24 cellular contexts compared by ENCODE assay signal in the genomic region with DNA sequence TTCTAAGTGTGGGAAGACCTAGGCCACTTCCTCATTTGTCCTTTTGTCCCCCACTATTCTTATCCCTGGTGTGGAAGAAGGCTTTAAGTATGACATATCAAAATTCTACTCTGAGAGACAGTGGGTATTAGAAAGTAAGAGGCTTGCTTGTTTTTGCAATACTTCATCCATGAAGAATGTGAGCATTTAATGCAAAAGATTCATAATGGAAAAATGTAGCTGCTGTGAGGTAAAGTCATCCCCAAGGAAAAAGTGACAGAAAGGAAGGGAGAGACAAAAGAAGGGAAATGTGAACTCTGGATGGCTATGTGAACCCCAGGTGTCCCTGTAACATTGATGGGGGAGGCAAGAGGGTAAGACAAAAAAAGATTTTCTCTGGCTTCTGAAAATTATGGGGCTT.
DNase-seq lines count a peak whose midpoint lies in the region; TF ChIP-seq lines count a peak whose summit lies in the region.
"Had no signal": no experiment of that assay in that cellular context is flagged by ENCODE, and none has a peak within 500 bp of the region (broad histone marks: within the 10 kb centered on the region; RNA-seq: fewer than 3 reads in every experiment).

No MANE protein-coding gene starts in this region.

- H3K27ac ChIP-seq in A673 (ENCODE audit: low read depth, low read length, poor library complexity, severe bottlenecking), result peak overlapping the region; percentile 38
- H3K27ac ChIP-seq: BLaER1, lower lobe of right lung, SK-N-MC had no signal

- no peaks in the 10 kb centered on the region for H3K9me3 Mint-ChIP-seq in HFFc6
- no peaks in the 10 kb centered on the region for H3K9me3 Mint-ChIP-seq in brain
- H3K9me3 Mint-ChIP-seq: activated CD4-positive, alpha-beta T cell treated with anti-CD3 and anti-CD28 coated beads, Interleukin-2, amount 10 ng/mL, durations not matched to agents 24 days and 14 days; activated naive CD4-positive, alpha-beta T cell treated with anti-CD3 and anti-CD28 coated beads for 36 hours; nephron progenitor cell had no signal

- peaks cover 77% of the 10 kb centered on the region for H3K4me1 ChIP-seq in A673 (ENCODE audit: insufficient read depth, low read length, poor library complexity, severe bottlenecking)
- H3K4me1 ChIP-seq: BLaER1, lower lobe of right lung had no signal

- POLR2A ChIA-PET in A673 (lab: Charles Lee; ENCODE audit: low non-redundant PET), result no interaction called here

- intact Hi-C loops in A673 (cut with micrococcal nuclease; ENCODE audit: unreplicated experiment), result no loop called here

- H3K4me3 ChIP-seq in A673 (ENCODE audit: low read depth, low read length, poor library complexity, severe bottlenecking), result no peak overlapping the region
- H3K4me3 ChIP-seq in foreskin fibroblast (ENCODE audit: low read depth in 1 of 2, low read length in 2 of 2), result no peak overlapping the region
- H3K4me3 ChIP-seq: BLaER1, GM12878, lower lobe of right lung, SK-N-MC had no signal

- TF ChIP-seq CTCF in A673 (conservative IDR thresholded peaks at IDR 0.05; ENCODE audit: low read depth, low read length) (no peak), HFFc6 (IDR thresholded peaks at IDR 0.05) (no peak), brain (conservative IDR thresholded peaks at IDR 0.05) (no peak), foreskin fibroblast (IDR thresholded peaks at IDR 0.05; ENCODE audit: low read depth, low read length) (no peak), GM10266 (IDR thresholded peaks at IDR 0.05; ENCODE audit: control insufficient read depth, insufficient read depth, low read depth, missing control alignments) (no peak)

- no peaks in the 10 kb centered on the region for H3K36me3 ChIP-seq in A673 (ENCODE audit: insufficient read depth, low read length, poor library complexity, severe bottlenecking)
- H3K36me3 ChIP-seq: BLaER1, lower lobe of right lung had no signal

- CTCF ChIA-PET in A673 (lab: Charles Lee), result no interaction called here

- H3K4me3 Mint-ChIP-seq in HFFc6 (peak overlapping the region; percentile 23; the same call in 1 of the 2 replicates), brain (no peak overlapping the region)
- H3K4me3 Mint-ChIP-seq: activated CD4-positive, alpha-beta T cell treated with anti-CD3 and anti-CD28 coated beads, Interleukin-2, amount 10 ng/mL, durations not matched to agents 24 days and 14 days; activated naive CD4-positive, alpha-beta T cell treated with anti-CD3 and anti-CD28 coated beads for 36 hours; nephron progenitor cell had no signal

- H3K27me3 Mint-ChIP-seq in HFFc6 (ENCODE audit: insufficient read depth), result no peaks in the 10 kb centered on the region
- H3K27me3 Mint-ChIP-seq in brain, result peaks cover 3% of the 10 kb centered on the region
- H3K27me3 Mint-ChIP-seq: activated CD4-positive, alpha-beta T cell treated with anti-CD3 and anti-CD28 coated beads, Interleukin-2, amount 10 ng/mL, durations not matched to agents 24 days and 14 days had no signal

- DNase-seq in A673 (ENCODE audit: low spot score), result peak; percentile 58
- DNase-seq in HFFc6, result peak; percentile 57
- peak; percentile 39 to 66 for DNase-seq in foreskin fibroblast
- DNase-seq in activated CD8-positive, alpha-beta memory T cell treated with anti-CD3 and anti-CD28 coated beads, Interleukin-2, amount 50 U/mL, for 48 hours, result no peak
- no peak for DNase-seq in cerebellar nuclear complex (lab: John Stamatoyannopoulos, UW)
- no peak for DNase-seq in GM10266 (ENCODE audit: extremely low spot score)
- DNase-seq in stimulated activated CD4-positive, alpha-beta T cell treated with anti-CD3 and anti-CD28 coated beads, Interleukin-12 subunit alpha, Interleukin-12 subunit beta, amount 100 ng/mL, for 4 hours, result no peak
- DNase-seq: activated CD4-positive, alpha-beta T cell treated with anti-CD3 and anti-CD28 coated beads, Interleukin-2, amount 10 ng/mL, durations not matched to agents 24 days and 14 days; activated naive CD4-positive, alpha-beta T cell treated with anti-CD3 and anti-CD28 coated beads for 36 hours; COR-L47; DMS79; effector CD4-positive, alpha-beta T cell; erythroblast; H7; lower lobe of right lung; NCI-H1105; NCI-H1930; nephron progenitor cell; posterior cingulate gyrus; trophoblast cell had no signal

- no peaks in the 10 kb centered on the region for H3K36me3 Mint-ChIP-seq in HFFc6 (ENCODE audit: low read depth)
- no peaks in the 10 kb centered on the region for H3K36me3 Mint-ChIP-seq in brain

- H3K27ac Mint-ChIP-seq in HFFc6 (peak overlapping the region; percentile 86), brain (peak overlapping the region in 4 of 5 experiments; percentile 12 to 93 (median 44))
- H3K27ac Mint-ChIP-seq: activated CD4-positive, alpha-beta T cell treated with anti-CD3 and anti-CD28 coated beads, Interleukin-2, amount 10 ng/mL, durations not matched to agents 24 days and 14 days; activated naive CD4-positive, alpha-beta T cell treated with anti-CD3 and anti-CD28 coated beads for 36 hours; nephron progenitor cell had no signal

- H3K4me1 Mint-ChIP-seq in HFFc6 (ENCODE audit: low read depth) (peaks cover 79% of the 10 kb centered on the region), brain (peaks cover 57% of the 10 kb centered on the region)
- H3K4me1 Mint-ChIP-seq: activated CD4-positive, alpha-beta T cell treated with anti-CD3 and anti-CD28 coated beads, Interleukin-2, amount 10 ng/mL, durations not matched to agents 24 days and 14 days had no signal

- H3K27me3 ChIP-seq in A673 (replicated peaks; ENCODE audit: insufficient read depth, low read depth, low read length, poor library complexity), result no peaks in the 10 kb centered on the region
- H3K27me3 ChIP-seq: BLaER1 had no signal

- no peaks in the 10 kb centered on the region for H3K9me3 ChIP-seq in A673 (ENCODE audit: low read depth, low read length, poor library complexity, severe bottlenecking)
- H3K9me3 ChIP-seq: BLaER1, lower lobe of right lung had no signal

- no TSS peak for BruUV-seq in A673 (replicated peaks; lab: Mats Ljungman, UMichigan)

Comparison
In these comparisons a context has a peak if more than half of its experiments do, and no peak if none do; other contexts are left out.
1. DNase-seq: peak in A673 (single experiment), HFFc6 (single experiment) and foreskin fibroblast (2 of 2); none in activated CD8-positive, alpha-beta memory T cell treated with anti-CD3 and anti-CD28 coated beads, Interleukin-2, amount 50 U/mL, for 48 hours (single experiment), cerebellar nuclear complex (0 of 2), GM10266 (single experiment) and stimulated activated CD4-positive, alpha-beta T cell treated with anti-CD3 and anti-CD28 coated beads, Interleukin-12 subunit alpha, Interleukin-12 subunit beta, amount 100 ng/mL, for 4 hours (single experiment).